Comparison of ENCODE assay signal across 15 cellular contexts in the genomic region with DNA sequence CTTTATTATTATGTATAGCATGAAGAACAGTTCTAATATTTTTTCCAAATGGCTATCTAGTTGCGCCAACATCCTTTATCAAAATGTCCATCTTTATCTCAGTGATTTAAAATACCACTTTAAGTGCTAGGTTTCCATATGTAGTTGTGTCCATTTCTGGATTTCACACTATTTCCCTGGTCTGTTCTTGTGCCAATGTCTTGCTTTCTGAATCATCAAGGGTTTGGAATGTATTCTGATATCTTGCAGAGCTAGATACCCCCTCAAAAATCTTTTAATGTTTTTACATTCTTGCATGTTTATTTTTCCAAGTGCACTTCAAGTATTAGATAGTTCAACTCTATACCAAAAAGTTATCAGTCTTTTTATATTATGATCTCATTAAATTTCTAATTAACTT. TPM values are rescaled to one million over a fixed set of nuclear protein-coding genes. Genes with fewer than 3 reads are reported as not detected.
DNase-seq lines count a peak whose midpoint lies in the region; ATAC-seq, FAIRE-seq and TF ChIP-seq lines count a peak whose summit lies in the region.
"Had no signal": no experiment of that assay in that cellular context is flagged by ENCODE, and none has a peak within 500 bp of the region (broad histone marks: within the 10 kb centered on the region; RNA-seq: fewer than 3 reads in every experiment).

No MANE protein-coding gene starts in this region.

- H3K9me3 Mint-ChIP-seq in nephron progenitor cell: peaks cover 26% of the 10 kb centered on the region
- H3K9me3 Mint-ChIP-seq: CD4-positive, alpha-beta T cell had no signal

- peaks cover 69% of the 10 kb centered on the region for H3K36me3 Mint-ChIP-seq in nephron progenitor cell (ENCODE audit: low read depth)

- in situ Hi-C loops in astrocyte of the spinal cord (cut with HindIII; ENCODE audit: low sequenced_read_pairs): no loop called here

- no peak overlapping the region for H3K27ac Mint-ChIP-seq in nephron progenitor cell
- H3K27ac Mint-ChIP-seq: B cell; CD4-positive, alpha-beta T cell had no signal

- WGBS in aorta, 2 donors: 71 to 87% methylated on average over 1 of the region's 1 CpG

- H3K4me1 ChIP-seq in aorta (ENCODE audit: control insufficient read depth in 1 of 2, insufficient read depth in 2 of 2, low read length in 2 of 2): no peaks in the 10 kb centered on the region

- H3K4me3 Mint-ChIP-seq in nephron progenitor cell: no peak overlapping the region
- H3K4me3 Mint-ChIP-seq: B cell; CD4-positive, alpha-beta T cell had no signal

- peak; percentile 36 for FAIRE-seq in islet of Langerhans (lab: Jason Lieb, UNC)
- FAIRE-seq: A204.1, GM18507 had no signal

- no peaks in the 10 kb centered on the region for H3K36me3 ChIP-seq in aorta (ENCODE audit: control insufficient read depth in 1 of 2, insufficient read depth in 2 of 2, low read length in 1 of 2)

- H3K27me3 Mint-ChIP-seq in nephron progenitor cell (ENCODE audit: low read depth, poor library complexity): no peaks in the 10 kb centered on the region
- H3K27me3 Mint-ChIP-seq: B cell; CD4-positive, alpha-beta T cell had no signal

- intact Hi-C loops in aorta (cut with DNase I): no loop called here

- H3K9me3 ChIP-seq in aorta (ENCODE audit: control insufficient read depth, low read length): no peaks in the 10 kb centered on the region

- no peaks in the 10 kb centered on the region for H3K4me1 Mint-ChIP-seq in nephron progenitor cell
- H3K4me1 Mint-ChIP-seq: B cell had no signal

- POLR2A ChIA-PET in GM10248 (lab: Yijun Ruan, JAX): no interaction called here

- H3K27me3 ChIP-seq in aorta (ENCODE audit: control insufficient read depth in 1 of 2, insufficient read depth in 2 of 2, low read length in 1 of 2): no peaks in the 10 kb centered on the region

- DNase-seq in EL: peak; percentile 31
- DNase-seq in NCI-H226: peak; percentile 45
- DNase-seq in astrocyte of the spinal cord (ENCODE audit: low read depth, low spot score): peak; percentile 43
- DNase-seq in nephron progenitor cell: no peak
- no peak for DNase-seq in GM10248 (ENCODE audit: extremely low spot score)
- DNase-seq in aorta: no peak
- DNase-seq: C1 segment of cervical spinal cord; CD4-positive, alpha-beta T cell; DMS79; GF-D8; HCEC 1CT had no signal

- H3K27ac ChIP-seq in aorta (ENCODE audit: low read depth in 1 of 2, low read length in 2 of 2): no peak overlapping the region

- H3K4me3 ChIP-seq in astrocyte of the spinal cord (ENCODE audit: low read depth, low read length) (no peak overlapping the region), aorta (ENCODE audit: low read length in 2 of 2) (no peak overlapping the region)

- no peak for ATAC-seq in aorta (ENCODE audit: low FRiP score)

- CTCF ChIA-PET in GM10248 (lab: Yijun Ruan, JAX): no interaction called here

- TF ChIP-seq CTCF in astrocyte of the spinal cord (IDR thresholded peaks at IDR 0.05; ENCODE audit: low read depth, low read length) (no peak), nephron progenitor cell (IDR thresholded peaks at IDR 0.05) (no peak), GM10248 (IDR thresholded peaks at IDR 0.05; ENCODE audit: control extremely low read depth, extremely low read depth, low read depth, missing control alignments) (no peak)

RNA-seq across cellular contexts. Expression of a gene that starts 14.3 kb away (rescaled TPM):
- total RNA-seq in aorta: 10 to 100 TPM; 11.5 to 21.4 TPM
- 1 to 10 TPM; 5.3 to 8.4 TPM for polyA plus RNA-seq in aorta

RNA-seq across cellular contexts. Expression of a gene that starts 14.8 kb away (rescaled TPM):
- total RNA-seq in aorta: 10 to 100 TPM; 17.4 to 21.0 TPM
- 10 to 100 TPM; 12.0 to 16.5 TPM for polyA plus RNA-seq in aorta

Comparison
In these comparisons a context has a peak if more than half of its experiments do, and no peak if none do; other contexts are left out.
1. DNase-seq: peak in EL (single experiment), NCI-H226 (single experiment) and astrocyte of the spinal cord (single experiment); none in nephron progenitor cell (single experiment), GM10248 (single experiment) and aorta (0 of 2).